ENCODE assay signal across 12 cellular contexts in genomic region chr5:67222243-67223033, GRCh38. TPM values are rescaled to one million over a fixed set of nuclear protein-coding genes. Genes with fewer than 3 reads are reported as not detected.
A peak's percentile ranks its signal among the peaks of the same experiment; 100 is the strongest.
DNase-seq lines count a peak whose midpoint lies in the region; ATAC-seq and TF ChIP-seq lines count a peak whose summit lies in the region.
"Had no signal": no experiment of that assay in that cellular context is flagged by ENCODE, and none has a peak within 500 bp of the region (broad histone marks: within the 10 kb centered on the region; RNA-seq: fewer than 3 reads in every experiment).

No MANE protein-coding gene starts in this region.

- H3K27me3 ChIP-seq in esophagus (ENCODE audit: control insufficient read depth in 1 of 2, insufficient read depth in 2 of 2, low read length in 2 of 2) (no peaks in the 10 kb centered on the region), testis (no peaks in the 10 kb centered on the region)

- peak; percentile 28 for ATAC-seq in GM18519 (IDR thresholded peaks at IDR 0.05; ENCODE audit: low FRiP score, unreplicated experiment)
- peak; percentile 27 for ATAC-seq in GM21526 (IDR thresholded peaks at IDR 0.05; ENCODE audit: low FRiP score, unreplicated experiment)
- peak; percentile 4 for ATAC-seq in HG03442 (IDR thresholded peaks at IDR 0.05; ENCODE audit: unreplicated experiment)

- no peak for TF ChIP-seq POLR2A in testis (IDR thresholded peaks at IDR 0.05)

- no peaks in the 10 kb centered on the region for H3K4me1 ChIP-seq in esophagus (ENCODE audit: control insufficient read depth in 2 of 2, insufficient read depth in 2 of 2, low read length in 1 of 2)
- no peaks in the 10 kb centered on the region for H3K4me1 ChIP-seq in testis

- no peaks in the 10 kb centered on the region for H3K9me3 ChIP-seq in esophagus (ENCODE audit: control insufficient read depth in 2 of 2, insufficient read depth in 1 of 2, low read depth in 1 of 2, low read length in 1 of 2)
- H3K9me3 ChIP-seq in testis: no peaks in the 10 kb centered on the region
- H3K9me3 ChIP-seq: left ventricle myocardium inferior had no signal

- WGBS in esophagus, 2 donors: 83 to 84% methylated on average over 5 of the region's 5 CpGs
- WGBS in testis, 2 donors: 88 to 91% methylated on average over 5 of the region's 5 CpGs

- TF ChIP-seq CTCF in testis (IDR thresholded peaks at IDR 0.05): no peak

- H3K36me3 ChIP-seq in esophagus (ENCODE audit: control insufficient read depth in 2 of 2, insufficient read depth in 2 of 2, low read length in 1 of 2): no peaks in the 10 kb centered on the region
- H3K36me3 ChIP-seq in testis (ENCODE audit: low read depth, missing control alignments): no peaks in the 10 kb centered on the region
- H3K36me3 ChIP-seq: left ventricle myocardium inferior, WERI-Rb-1 had no signal

- H3K4me3 ChIP-seq in esophagus (ENCODE audit: low read depth in 1 of 2, low read length in 2 of 2): no peak overlapping the region
- H3K4me3 ChIP-seq in testis: no peak overlapping the region
- H3K4me3 ChIP-seq: left ventricle myocardium inferior had no signal

- intact Hi-C loops in testis (cut with DNase I; ENCODE audit: low total_unique reads): no loop called here

- no peak for DNase-seq in NCI-H2196 treated with DMSO at 0.1 percent for 48 hours (lab: John Stamatoyannopoulos, UW; ENCODE audit: unreplicated experiment)
- DNase-seq in NCI-H1417 (lab: John Stamatoyannopoulos, UW): no peak
- no peak for DNase-seq in NCI-H2081 (lab: John Stamatoyannopoulos, UW)
- DNase-seq in testis: no peak
- DNase-seq: left ventricle myocardium inferior; NCI-H1092; stimulated activated CD4-positive, alpha-beta T cell treated with anti-CD3 and anti-CD28 coated beads, Interleukin-4, amount 100 ng/mL, for 1 hour; WERI-Rb-1 had no signal

- H3K27ac ChIP-seq in esophagus (ENCODE audit: low read depth in 2 of 2, low read length in 1 of 2) (peak overlapping the region; percentile 49 to 58), testis (no peak overlapping the region)
- H3K27ac ChIP-seq: WERI-Rb-1 had no signal

RNA-seq across cellular contexts. Expression of gene CD180, which starts 25.8 kb away (rescaled TPM):
- polyA plus RNA-seq in esophagus: under 1 TPM; 0.06 to 0.12 TPM
- under 1 TPM; 0.08 to 0.37 TPM for total RNA-seq in testis
- polyA plus RNA-seq in testis (ENCODE audit: insufficient read depth, low read depth, low replicate concordance): 1.1 TPM

Comparison
In these comparisons a context has a peak if more than half of its experiments do, and no peak if none do; other contexts are left out.
1. H3K27ac ChIP-seq: peak in esophagus (2 of 2); none in testis (0 of 2).
2. Peak in every context shown above with its lines, with median percentiles within 50 percentile points of each other: ATAC-seq.